Comparison of ENCODE assay signal across 1 cellular context in the genomic region with DNA sequence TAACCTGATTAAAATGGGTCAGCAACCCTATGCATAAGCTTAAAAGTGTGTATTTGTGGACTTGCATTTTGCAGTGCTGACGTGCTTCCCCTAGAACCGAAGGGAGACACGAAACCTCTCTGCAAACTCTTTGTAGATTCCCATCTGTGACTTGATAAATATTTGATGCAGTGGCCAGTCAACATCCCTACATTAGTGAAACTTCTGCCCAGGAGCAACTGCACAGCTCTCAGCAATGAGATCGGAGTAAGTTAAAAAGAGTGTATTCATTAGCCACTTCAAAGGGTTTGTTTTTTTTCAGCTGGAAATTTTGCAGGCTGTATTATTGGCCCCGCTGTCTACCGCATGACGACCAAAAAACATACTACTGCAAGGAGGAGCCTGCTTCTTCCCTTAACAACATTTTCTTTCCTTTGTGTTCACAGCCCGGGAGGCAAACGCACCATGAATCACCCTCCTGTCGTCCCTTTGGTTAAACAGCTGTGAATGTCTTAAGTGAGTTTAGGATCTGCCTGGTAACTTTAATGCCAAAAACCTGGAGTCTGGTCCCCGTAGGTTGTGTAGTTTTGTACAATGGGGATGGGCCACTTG.
TF ChIP-seq lines count a peak whose summit lies in the region.

No MANE protein-coding gene starts in this region.

TF ChIP-seq in GM23338, 12 proteins besides CTCF, POLR2A, EP300 and RAD21:
- TF ChIP-seq ZNF462 (CRISPR knock-in tag; IDR thresholded peaks at IDR 0.05) (no peak), STAT1 (IDR thresholded peaks at IDR 0.05; ENCODE audit: unreplicated experiment) (no peak), CREB1 (CRISPR knock-in tag; IDR thresholded peaks at IDR 0.05; ENCODE audit: low read depth) (no peak), EZH2phosphoT487 (IDR thresholded peaks at IDR 0.05; ENCODE audit: unreplicated experiment) (no peak), ZNF331 (CRISPR knock-in tag; IDR thresholded peaks at IDR 0.05; ENCODE audit: low read depth) (no peak), NANOG (IDR thresholded peaks at IDR 0.05; ENCODE audit: borderline replicate concordance) (no peak), JUNB (IDR thresholded peaks at IDR 0.05; ENCODE audit: unreplicated experiment) (no peak), EZH2 (IDR thresholded peaks at IDR 0.05; ENCODE audit: low read depth, unreplicated experiment) (no peak), POLR2AphosphoS5 (IDR thresholded peaks at IDR 0.05; ENCODE audit: low read depth) (no peak), ZNF114 (CRISPR knock-in tag; IDR thresholded peaks at IDR 0.05) (no peak)
- TF ChIP-seq, protein P1, sequence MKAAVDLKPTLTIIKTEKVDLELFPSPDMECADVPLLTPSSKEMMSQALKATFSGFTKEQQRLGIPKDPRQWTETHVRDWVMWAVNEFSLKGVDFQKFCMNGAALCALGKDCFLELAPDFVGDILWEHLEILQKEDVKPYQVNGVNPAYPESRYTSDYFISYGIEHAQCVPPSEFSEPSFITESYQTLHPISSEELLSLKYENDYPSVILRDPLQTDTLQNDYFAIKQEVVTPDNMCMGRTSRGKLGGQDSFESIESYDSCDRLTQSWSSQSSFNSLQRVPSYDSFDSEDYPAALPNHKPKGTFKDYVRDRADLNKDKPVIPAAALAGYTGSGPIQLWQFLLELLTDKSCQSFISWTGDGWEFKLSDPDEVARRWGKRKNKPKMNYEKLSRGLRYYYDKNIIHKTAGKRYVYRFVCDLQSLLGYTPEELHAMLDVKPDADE (IDR thresholded peaks at IDR 0.05): no peak
- TF ChIP-seq, protein P2, sequence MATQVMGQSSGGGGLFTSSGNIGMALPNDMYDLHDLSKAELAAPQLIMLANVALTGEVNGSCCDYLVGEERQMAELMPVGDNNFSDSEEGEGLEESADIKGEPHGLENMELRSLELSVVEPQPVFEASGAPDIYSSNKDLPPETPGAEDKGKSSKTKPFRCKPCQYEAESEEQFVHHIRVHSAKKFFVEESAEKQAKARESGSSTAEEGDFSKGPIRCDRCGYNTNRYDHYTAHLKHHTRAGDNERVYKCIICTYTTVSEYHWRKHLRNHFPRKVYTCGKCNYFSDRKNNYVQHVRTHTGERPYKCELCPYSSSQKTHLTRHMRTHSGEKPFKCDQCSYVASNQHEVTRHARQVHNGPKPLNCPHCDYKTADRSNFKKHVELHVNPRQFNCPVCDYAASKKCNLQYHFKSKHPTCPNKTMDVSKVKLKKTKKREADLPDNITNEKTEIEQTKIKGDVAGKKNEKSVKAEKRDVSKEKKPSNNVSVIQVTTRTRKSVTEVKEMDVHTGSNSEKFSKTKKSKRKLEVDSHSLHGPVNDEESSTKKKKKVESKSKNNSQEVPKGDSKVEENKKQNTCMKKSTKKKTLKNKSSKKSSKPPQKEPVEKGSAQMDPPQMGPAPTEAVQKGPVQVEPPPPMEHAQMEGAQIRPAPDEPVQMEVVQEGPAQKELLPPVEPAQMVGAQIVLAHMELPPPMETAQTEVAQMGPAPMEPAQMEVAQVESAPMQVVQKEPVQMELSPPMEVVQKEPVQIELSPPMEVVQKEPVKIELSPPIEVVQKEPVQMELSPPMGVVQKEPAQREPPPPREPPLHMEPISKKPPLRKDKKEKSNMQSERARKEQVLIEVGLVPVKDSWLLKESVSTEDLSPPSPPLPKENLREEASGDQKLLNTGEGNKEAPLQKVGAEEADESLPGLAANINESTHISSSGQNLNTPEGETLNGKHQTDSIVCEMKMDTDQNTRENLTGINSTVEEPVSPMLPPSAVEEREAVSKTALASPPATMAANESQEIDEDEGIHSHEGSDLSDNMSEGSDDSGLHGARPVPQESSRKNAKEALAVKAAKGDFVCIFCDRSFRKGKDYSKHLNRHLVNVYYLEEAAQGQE (IDR thresholded peaks at IDR 0.05; ENCODE audit: unreplicated experiment): no peak
